In genomic region chr7:83466187-83466923, GRCh38 we compare ENCODE assay signal across 24 cellular contexts.
"Had no signal": no experiment of that assay in that cellular context is flagged by ENCODE, and none has a peak within 500 bp of the region (broad histone marks: within the 10 kb centered on the region; RNA-seq: fewer than 3 reads in every experiment).

No MANE protein-coding gene starts in this region.

- H3K4me1 Mint-ChIP-seq: memory B cell; naive B cell; stimulated activated effector memory CD8-positive, alpha-beta T cell treated with anti-CD3 and anti-CD28 coated beads, Interleukin-12 subunit alpha, Interleukin-12 subunit beta, amount 100 ng/mL, for 72 hours had no signal

- FAIRE-seq: endometrium, frontal cortex, kidney had no signal

- H3K27me3 Mint-ChIP-seq: memory B cell; naive B cell; stimulated activated naive CD8-positive, alpha-beta T cell treated with anti-CD3 and anti-CD28 coated beads, Interleukin-15, Interleukin-2, amounts not matched to agents 100 ng/mL and 50 ng/mL, for 24 hours had no signal

- H3K36me3 ChIP-seq: heart right ventricle, left ventricle myocardium inferior, lower lobe of right lung, neutrophil, right lobe of liver, tibial artery, upper lobe of right lung had no signal

- H3K9me3 ChIP-seq: heart right ventricle, left ventricle myocardium inferior, lower lobe of right lung, neutrophil, psoas muscle, right lobe of liver, tibial artery, upper lobe of right lung had no signal

- H3K9me3 Mint-ChIP-seq: nephron progenitor cell; stimulated activated naive CD8-positive, alpha-beta T cell treated with anti-CD3 and anti-CD28 coated beads, Interleukin-15, Interleukin-2, amounts not matched to agents 100 ng/mL and 50 ng/mL, for 24 hours had no signal

- H3K4me1 ChIP-seq: lower lobe of right lung, psoas muscle, right lobe of liver had no signal

- H3K4me3 ChIP-seq: coronary artery, heart right ventricle, left ventricle myocardium inferior, lower lobe of right lung, psoas muscle, right lobe of liver, tibial artery, upper lobe of right lung had no signal

- H3K27ac ChIP-seq: coronary artery, heart right ventricle, left ventricle myocardium inferior, lower lobe of right lung, neutrophil, psoas muscle, right lobe of liver, tibial artery, upper lobe of right lung had no signal

- ATAC-seq: esophagus mucosa; heart right ventricle; left cardiac atrium; lower lobe of right lung; psoas muscle; right lobe of liver; stimulated activated effector memory CD8-positive, alpha-beta T cell treated with anti-CD3 and anti-CD28 coated beads, Interleukin-12 subunit alpha, Interleukin-12 subunit beta, amount 100 ng/mL, for 72 hours; upper lobe of right lung had no signal

- H3K27me3 ChIP-seq: heart right ventricle, neutrophil, right lobe of liver, tibial artery, upper lobe of right lung had no signal

- H3K36me3 Mint-ChIP-seq: memory B cell; naive B cell; stimulated activated effector memory CD8-positive, alpha-beta T cell treated with anti-CD3 and anti-CD28 coated beads, Interleukin-12 subunit alpha, Interleukin-12 subunit beta, amount 100 ng/mL, for 72 hours had no signal

- H3K4me3 Mint-ChIP-seq: memory B cell; naive B cell; nephron progenitor cell; stimulated activated effector memory CD8-positive, alpha-beta T cell treated with anti-CD3 and anti-CD28 coated beads, Interleukin-12 subunit alpha, Interleukin-12 subunit beta, amount 100 ng/mL, for 72 hours; stimulated activated naive CD8-positive, alpha-beta T cell treated with anti-CD3 and anti-CD28 coated beads, Interleukin-15, Interleukin-2, amounts not matched to agents 100 ng/mL and 50 ng/mL, for 24 hours had no signal

- H3K27ac Mint-ChIP-seq: memory B cell; naive B cell; nephron progenitor cell; stimulated activated effector memory CD8-positive, alpha-beta T cell treated with anti-CD3 and anti-CD28 coated beads, Interleukin-12 subunit alpha, Interleukin-12 subunit beta, amount 100 ng/mL, for 72 hours; stimulated activated naive CD8-positive, alpha-beta T cell treated with anti-CD3 and anti-CD28 coated beads, Interleukin-15, Interleukin-2, amounts not matched to agents 100 ng/mL and 50 ng/mL, for 24 hours had no signal

- DNase-seq: effector CD8-positive, alpha-beta T cell; heart right ventricle; hypothalamus; kidney; left cardiac atrium; left ventricle myocardium inferior; lower lobe of right lung; naive B cell; nephron progenitor cell; psoas muscle; retina; right lobe of liver; stimulated activated CD4-positive, alpha-beta T cell treated with anti-CD3 and anti-CD28 coated beads, Interleukin-4, amount 100 ng/mL, for 1 hour; stimulated activated CD8-positive, alpha-beta memory T cell treated with anti-CD3 and anti-CD28 coated beads, Interleukin-4, amount 100 ng/mL, for 48 hours; tibial artery; upper lobe of right lung had no signal
